Comparison of ENCODE assay signal across 18 cellular contexts in genomic region chr3:154779571-154779970, GRCh38.
DNase-seq lines count a peak whose midpoint lies in the region; FAIRE-seq and TF ChIP-seq lines count a peak whose summit lies in the region.
"Had no signal": no experiment of that assay in that cellular context is flagged by ENCODE, and none has a peak within 500 bp of the region (broad histone marks: within the 10 kb centered on the region; RNA-seq: fewer than 3 reads in every experiment).

No MANE protein-coding gene starts in this region.

- no peaks in the 10 kb centered on the region for H3K27me3 ChIP-seq in fibroblast of lung (ENCODE audit: control insufficient read depth, insufficient read depth, low read length)
- no peaks in the 10 kb centered on the region for H3K27me3 ChIP-seq in CD8-positive, alpha-beta memory T cell (ENCODE audit: insufficient read depth, low read length, poor library complexity, severe bottlenecking)
- H3K27me3 ChIP-seq: BLaER1 treated with 17β-estradiol and CSF1 and Interleukin-3, amounts not matched to agents 10 nM and 100 nM; thyroid gland had no signal

- H3K27ac Mint-ChIP-seq in CD8-positive, alpha-beta memory T cell = no peak overlapping the region
- H3K27ac Mint-ChIP-seq: activated naive CD8-positive, alpha-beta T cell treated with anti-CD3 and anti-CD28 coated beads, Interleukin-2, amount 50 U/mL, for 24 hours; T-helper 2 cell treated with Interferon-gamma antibody and Interleukin-4, amounts not matched to agents 5 μg/mL and 100 μg/mL, for 36 hours had no signal

- H3K36me3 ChIP-seq in fibroblast of lung (ENCODE audit: control insufficient read depth, insufficient read depth, low read length) (no peaks in the 10 kb centered on the region), kidney (ENCODE audit: control insufficient read depth in 1 of 2, insufficient read depth in 2 of 2, low read length in 2 of 2) (no peaks in the 10 kb centered on the region)
- no peaks in the 10 kb centered on the region for H3K36me3 ChIP-seq in CD8-positive, alpha-beta memory T cell (ENCODE audit: insufficient read depth, low read length)
- H3K36me3 ChIP-seq: BLaER1 treated with 17β-estradiol and CSF1 and Interleukin-3, amounts not matched to agents 10 nM and 100 nM; thyroid gland had no signal

- DNase-seq in EH (ENCODE audit: low read depth) (peak; percentile 74), SK-MEL-5 (ENCODE audit: low read depth, low spot score) (peak; percentile 81), fibroblast of lung (ENCODE audit: low read depth in 2 of 2) (peak; percentile 72 to 98), retinal pigment epithelial cell (ENCODE audit: low read depth) (peak; percentile 90), pons (ENCODE audit: low spot score) (no peak), kidney (no peak), NCI-H1417 treated with DMSO at 0.1 percent for 48 hours (lab: John Stamatoyannopoulos, UW) (no peak)
- no peak for DNase-seq in CD8-positive, alpha-beta memory T cell
- DNase-seq: activated CD4-positive, alpha-beta T cell treated with anti-CD3 and anti-CD28 coated beads for 4 hours; activated naive CD8-positive, alpha-beta T cell treated with anti-CD3 and anti-CD28 coated beads, Interleukin-2, amount 50 U/mL, for 24 hours; activated T-cell treated with anti-CD3 and anti-CD28 coated beads, Interleukin-2, amount 50 U/mL, for 1 hour; cortex of kidney; mucosa of descending colon; NCI-H526; posterior cingulate gyrus; thyroid gland had no signal

- H3K27me3 Mint-ChIP-seq in CD8-positive, alpha-beta memory T cell = no peaks in the 10 kb centered on the region
- H3K27me3 Mint-ChIP-seq: activated naive CD8-positive, alpha-beta T cell treated with anti-CD3 and anti-CD28 coated beads, Interleukin-2, amount 50 U/mL, for 24 hours had no signal

- H2AFZ ChIP-seq in fibroblast of lung (ENCODE audit: low read length) = no peak overlapping the region

- no peak for TF ChIP-seq CTCF in fibroblast of lung (conservative IDR thresholded peaks at IDR 0.05 in 1 of 2, IDR thresholded peaks at IDR 0.05 in 1 of 2; ENCODE audit: low read depth in 1 of 2, low read length in 2 of 2)
- no peak for TF ChIP-seq CTCF in retinal pigment epithelial cell (conservative IDR thresholded peaks at IDR 0.05; ENCODE audit: low read depth, low read length)
- TF ChIP-seq CTCF in kidney (IDR thresholded peaks at IDR 0.05; ENCODE audit: borderline replicate concordance, extremely low read depth, insufficient read depth) = no peak

- H3K4me3 ChIP-seq in fibroblast of lung (replicated peaks in 1 of 4; ENCODE audit: control extremely low read depth in 1 of 4, insufficient read depth in 1 of 4, low read depth in 3 of 4, low read length in 4 of 4) (no peak overlapping the region), retinal pigment epithelial cell (ENCODE audit: low read length) (no peak overlapping the region), kidney (ENCODE audit: low read length in 2 of 2) (no peak overlapping the region)
- H3K4me3 ChIP-seq in CD8-positive, alpha-beta memory T cell (ENCODE audit: low read length) = no peak overlapping the region
- H3K4me3 ChIP-seq: BLaER1 treated with 17β-estradiol and CSF1 and Interleukin-3, amounts not matched to agents 10 nM and 100 nM; mucosa of descending colon; thyroid gland had no signal

- POLR2A ChIA-PET in CD8-positive, alpha-beta memory T cell (lab: Charles Lee) = no interaction called here

- no peaks in the 10 kb centered on the region for H3K4me1 Mint-ChIP-seq in CD8-positive, alpha-beta memory T cell
- H3K4me1 Mint-ChIP-seq: activated naive CD8-positive, alpha-beta T cell treated with anti-CD3 and anti-CD28 coated beads, Interleukin-2, amount 50 U/mL, for 24 hours had no signal

- H4K20me1 ChIP-seq in fibroblast of lung (ENCODE audit: control insufficient read depth, extremely low read depth, insufficient read depth, low read length) = no peaks in the 10 kb centered on the region
- H4K20me1 ChIP-seq: BLaER1 treated with 17β-estradiol and CSF1 and Interleukin-3, amounts not matched to agents 10 nM and 100 nM had no signal

- peaks cover 0 to 8% (median 2%) of the 10 kb centered on the region in 5 donors for H3K9me3 Mint-ChIP-seq in CD8-positive, alpha-beta memory T cell
- H3K9me3 Mint-ChIP-seq: activated naive CD8-positive, alpha-beta T cell treated with anti-CD3 and anti-CD28 coated beads, Interleukin-2, amount 50 U/mL, for 24 hours; T-helper 2 cell treated with Interferon-gamma antibody and Interleukin-4, amounts not matched to agents 5 μg/mL and 100 μg/mL, for 36 hours had no signal

- no peak overlapping the region for H3K9ac ChIP-seq in fibroblast of lung (ENCODE audit: insufficient read depth, low read length)
- no peak overlapping the region for H3K9ac ChIP-seq in kidney (ENCODE audit: low read length in 2 of 2)
- H3K9ac ChIP-seq: BLaER1 treated with 17β-estradiol and CSF1 and Interleukin-3, amounts not matched to agents 10 nM and 100 nM had no signal

- H3K79me2 ChIP-seq in fibroblast of lung (ENCODE audit: control insufficient read depth, insufficient read depth, low read length) = no peaks in the 10 kb centered on the region

- in situ Hi-C loops in SK-MEL-5 (cut with HindIII; ENCODE audit: low pct_unique_long_range_greater_than_20kb, low sequenced_read_pairs) = no loop called here

- H3K27ac ChIP-seq in fibroblast of lung (ENCODE audit: insufficient read depth, low read length) = no peak overlapping the region
- no peak overlapping the region for H3K27ac ChIP-seq in kidney (ENCODE audit: low read depth in 2 of 2, low read length in 2 of 2)
- no peak overlapping the region for H3K27ac ChIP-seq in CD8-positive, alpha-beta memory T cell (ENCODE audit: low read depth, low read length)
- H3K27ac ChIP-seq: BLaER1 treated with 17β-estradiol and CSF1 and Interleukin-3, amounts not matched to agents 10 nM and 100 nM; thyroid gland had no signal

- no peaks in the 10 kb centered on the region for H3K36me3 Mint-ChIP-seq in CD8-positive, alpha-beta memory T cell

- no peak overlapping the region for H3K4me3 Mint-ChIP-seq in CD8-positive, alpha-beta memory T cell
- H3K4me3 Mint-ChIP-seq: activated naive CD8-positive, alpha-beta T cell treated with anti-CD3 and anti-CD28 coated beads, Interleukin-2, amount 50 U/mL, for 24 hours; T-helper 2 cell treated with Interferon-gamma antibody and Interleukin-4, amounts not matched to agents 5 μg/mL and 100 μg/mL, for 36 hours had no signal

- no peak for FAIRE-seq in kidney (lab: Jason Lieb, UNC)

- no peak overlapping the region for H3K4me2 ChIP-seq in fibroblast of lung (ENCODE audit: extremely low read depth, insufficient read depth, low read length)
- H3K4me2 ChIP-seq: BLaER1 treated with 17β-estradiol and CSF1 and Interleukin-3, amounts not matched to agents 10 nM and 100 nM had no signal

- H3K4me1 ChIP-seq in fibroblast of lung (ENCODE audit: control insufficient read depth, extremely low read depth, insufficient read depth, low read length) = no peaks in the 10 kb centered on the region
- no peaks in the 10 kb centered on the region for H3K4me1 ChIP-seq in kidney (ENCODE audit: control insufficient read depth in 1 of 2, insufficient read depth in 1 of 2, low read depth in 1 of 2, low read length in 2 of 2)
- no peaks in the 10 kb centered on the region for H3K4me1 ChIP-seq in CD8-positive, alpha-beta memory T cell (ENCODE audit: insufficient read depth, low read length)
- H3K4me1 ChIP-seq: thyroid gland had no signal

- CTCF ChIA-PET in CD8-positive, alpha-beta memory T cell (lab: Charles Lee) = interaction anchor here (0.6 kb wide), 1 partner anchor 1670 kb away, joined by 3 read pairs; no protein-coding TSS in a partner anchor

- no peaks in the 10 kb centered on the region for H3K9me3 ChIP-seq in fibroblast of lung (ENCODE audit: control insufficient read depth, insufficient read depth, low read depth, low read length)
- H3K9me3 ChIP-seq in kidney (ENCODE audit: control insufficient read depth in 1 of 2, low read length in 2 of 2) = no peaks in the 10 kb centered on the region
- no peaks in the 10 kb centered on the region for H3K9me3 ChIP-seq in CD8-positive, alpha-beta memory T cell (ENCODE audit: low read length)
- H3K9me3 ChIP-seq: BLaER1 treated with 17β-estradiol and CSF1 and Interleukin-3, amounts not matched to agents 10 nM and 100 nM; mucosa of descending colon; thyroid gland had no signal

- intact Hi-C loops in kidney (cut with DNase I) = no loop called here

Comparison
In these comparisons a context has a peak if more than half of its experiments do, and no peak if none do; other contexts are left out.
1. DNase-seq: peak in EH (single experiment), SK-MEL-5 (single experiment), fibroblast of lung (2 of 2) and retinal pigment epithelial cell (single experiment); none in pons (single experiment), kidney (single experiment), NCI-H1417 treated with DMSO at 0.1 percent for 48 hours (single experiment) and CD8-positive, alpha-beta memory T cell (0 of 5).